Comparison of ENCODE assay signal across 17 cellular contexts in the genomic region with DNA sequence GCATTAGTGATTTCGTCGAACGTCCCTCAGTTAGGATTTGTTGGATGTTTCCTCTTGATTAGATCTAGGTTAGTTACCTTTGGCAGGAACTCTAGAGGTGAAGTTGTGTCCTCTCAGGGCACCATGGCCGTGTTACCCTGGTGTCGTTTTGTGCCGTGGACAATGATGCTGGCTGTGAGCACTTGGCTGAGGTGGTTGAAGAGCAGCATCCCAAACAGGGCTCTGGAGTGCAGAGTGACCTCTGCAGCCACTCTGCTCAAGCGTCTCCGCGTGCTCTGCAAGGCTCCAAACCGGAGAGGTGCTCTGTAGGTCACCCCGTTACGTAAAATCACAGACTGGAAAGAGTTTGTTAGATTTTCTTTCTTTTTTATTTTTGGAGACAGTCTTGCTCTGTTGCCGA. TPM values are rescaled to one million over a fixed set of nuclear protein-coding genes. Genes with fewer than 3 reads are reported as not detected.
DNase-seq lines count a peak whose midpoint lies in the region; ATAC-seq and TF ChIP-seq lines count a peak whose summit lies in the region.
"Had no signal": no experiment of that assay in that cellular context is flagged by ENCODE, and none has a peak within 500 bp of the region (broad histone marks: within the 10 kb centered on the region; RNA-seq: fewer than 3 reads in every experiment).

No MANE protein-coding gene starts in this region.

- TF ChIP-seq POLR2A in gastrocnemius medialis (IDR thresholded peaks at IDR 0.05) = no peak

- peak overlapping the region; percentile 20 for H3K9ac ChIP-seq in adipocyte (ENCODE audit: low read length)
- H3K9ac ChIP-seq: KMS-11 had no signal

- H4K20me1 ChIP-seq in DOHH2 (ENCODE audit: control insufficient read depth, insufficient read depth, low read depth, low read length) = peaks cover 18% of the 10 kb centered on the region

- intact Hi-C loops in right cardiac atrium (cut with DNase I) (loop anchor here in 3 of 4 donors (5.0 to 10.0 kb wide), 2 partner anchors 55 to 198 kb away; a partner anchor contains a TSS), gastrocnemius medialis (cut with DNase I; ENCODE audit: low total_unique reads) (loop anchor here (2.0 to 5.0 kb wide), 2 partner anchors 135 to 202 kb away; a partner anchor contains a TSS)

- peak overlapping the region; percentile 69 for H3K4me2 ChIP-seq in DOHH2 (ENCODE audit: low read length)

- H3K36me3 ChIP-seq in DOHH2 (ENCODE audit: control insufficient read depth, low read length) (peaks cover 15% of the 10 kb centered on the region), adipocyte (ENCODE audit: control insufficient read depth, insufficient read depth, low read length, severe bottlenecking) (no peaks in the 10 kb centered on the region), gastrocnemius medialis (no peaks in the 10 kb centered on the region)
- H3K36me3 ChIP-seq: spleen had no signal

- peaks cover 11% of the 10 kb centered on the region for H3F3A ChIP-seq in DOHH2 (ENCODE audit: control insufficient read depth, insufficient read depth)

- 66% methylated on average over 13 of the region's 13 CpGs for WGBS in right cardiac atrium

- no peak for TF ChIP-seq CTCF in DOHH2 (IDR thresholded peaks at IDR 0.05; ENCODE audit: low read depth, low read length, poor library complexity, severe bottlenecking)
- no peak for TF ChIP-seq CTCF in gastrocnemius medialis (IDR thresholded peaks at IDR 0.05 in 4 of 5, conservative IDR thresholded peaks at IDR 0.05 in 1 of 5)
- TF ChIP-seq CTCF in GM10266 (IDR thresholded peaks at IDR 0.05; ENCODE audit: control insufficient read depth, insufficient read depth, low read depth, missing control alignments) = no peak

- H3K9me2 ChIP-seq in DOHH2 (replicated peaks; ENCODE audit: control insufficient read depth, low read length) = no peaks in the 10 kb centered on the region

- DNase-seq in adipocyte (ENCODE audit: low read depth) (no peak), right cardiac atrium (no peak), gastrocnemius medialis (no peak), GM10266 (ENCODE audit: extremely low spot score) (no peak), NCI-H1092 treated with DMSO at 0.1 percent for 48 hours (lab: John Stamatoyannopoulos, UW) (no peak)
- DNase-seq: activated CD4-positive, alpha-beta T cell treated with anti-CD3 and anti-CD28 coated beads, Interleukin-2, amount 10 ng/mL, durations not matched to agents 7 days and 5 days; activated naive CD8-positive, alpha-beta T cell treated with anti-CD3 and anti-CD28 coated beads, Interleukin-2, amount 50 U/mL, for 24 hours; NCI-H2227 treated with DMSO at 0.1 percent for 48 hours; occipital lobe; T-helper 9 cell had no signal

- peaks cover 93% of the 10 kb centered on the region for H3K79me2 ChIP-seq in DOHH2 (ENCODE audit: control insufficient read depth, low read length)

- ATAC-seq in right cardiac atrium (peak in 1 of 2 donors; percentile 13), gastrocnemius medialis (no peak), HG03439 (IDR thresholded peaks at IDR 0.05; ENCODE audit: unreplicated experiment) (no peak), HG02884 (IDR thresholded peaks at IDR 0.05; ENCODE audit: unreplicated experiment) (no peak)

- H3K27ac ChIP-seq in DOHH2 (ENCODE audit: low read depth, low read length) = no peak overlapping the region
- H3K27ac ChIP-seq in right cardiac atrium (ENCODE audit: low read length) = peak overlapping the region; percentile 0
- H3K27ac ChIP-seq in gastrocnemius medialis = peak overlapping the region; percentile 1 to 73 (median 69)
- H3K27ac ChIP-seq: KMS-11, SJSA1 had no signal

- H3K4me1 ChIP-seq in DOHH2 (ENCODE audit: control insufficient read depth, low read length) = peaks cover 64% of the 10 kb centered on the region
- H3K4me1 ChIP-seq in adipocyte (ENCODE audit: control insufficient read depth, insufficient read depth, low read length) = peaks cover 32% of the 10 kb centered on the region
- peaks cover 18% of the 10 kb centered on the region for H3K4me1 ChIP-seq in right cardiac atrium (ENCODE audit: control insufficient read depth, insufficient read depth, low read length)
- H3K4me1 ChIP-seq in gastrocnemius medialis = peaks cover 60 to 68% of the 10 kb centered on the region in 2 donors
- H3K4me1 ChIP-seq: SJSA1 had no signal

- in situ Hi-C loops in gastrocnemius medialis (cut with MboI; ENCODE audit: low sequenced_read_pairs in 4 of 4) = loop anchor here in 2 of 4 donors (10.0 kb wide), 2 partner anchors 48 to 198 kb away; a partner anchor contains a TSS

- H3K9me3 ChIP-seq in DOHH2 (ENCODE audit: control insufficient read depth, insufficient read depth, low read length) (no peaks in the 10 kb centered on the region), adipocyte (ENCODE audit: control insufficient read depth, low read length) (no peaks in the 10 kb centered on the region), right cardiac atrium (ENCODE audit: control insufficient read depth, low read length) (no peaks in the 10 kb centered on the region), gastrocnemius medialis (no peaks in the 10 kb centered on the region)
- H3K9me3 ChIP-seq: BE2C, SJSA1, spleen had no signal

- H3K27me3 ChIP-seq in DOHH2 (ENCODE audit: control insufficient read depth, low read length) (no peaks in the 10 kb centered on the region), adipocyte (replicated peaks; ENCODE audit: control insufficient read depth, insufficient read depth, low read length) (no peaks in the 10 kb centered on the region), right cardiac atrium (ENCODE audit: control insufficient read depth, insufficient read depth) (no peaks in the 10 kb centered on the region), gastrocnemius medialis (no peaks in the 10 kb centered on the region)
- H3K27me3 ChIP-seq: BE2C, SJSA1, spleen had no signal

- peak overlapping the region; percentile 40 for H3K4me3 ChIP-seq in DOHH2 (ENCODE audit: low read length)
- H3K4me3 ChIP-seq in adipocyte (ENCODE audit: low read length) = no peak overlapping the region
- H3K4me3 ChIP-seq in right cardiac atrium (ENCODE audit: low read length) = no peak overlapping the region
- H3K4me3 ChIP-seq in gastrocnemius medialis = no peak overlapping the region
- H3K4me3 ChIP-seq: SJSA1 had no signal

RNA-seq across cellular contexts. Expression of a gene that starts 33.0 kb away (rescaled TPM):
- total RNA-seq in right cardiac atrium (10 to 100 TPM; 35.7 to 69.1 (median 41.6) TPM), gastrocnemius medialis (100 to 1,000 TPM in 1 of 4 donors, 10 to 100 TPM in 3; 70.7 to 109 (median 85.0) TPM)
- 19.9 TPM for polyA plus RNA-seq in right cardiac atrium
